Comparison of ENCODE assay signal across 34 cellular contexts in the genomic region with DNA sequence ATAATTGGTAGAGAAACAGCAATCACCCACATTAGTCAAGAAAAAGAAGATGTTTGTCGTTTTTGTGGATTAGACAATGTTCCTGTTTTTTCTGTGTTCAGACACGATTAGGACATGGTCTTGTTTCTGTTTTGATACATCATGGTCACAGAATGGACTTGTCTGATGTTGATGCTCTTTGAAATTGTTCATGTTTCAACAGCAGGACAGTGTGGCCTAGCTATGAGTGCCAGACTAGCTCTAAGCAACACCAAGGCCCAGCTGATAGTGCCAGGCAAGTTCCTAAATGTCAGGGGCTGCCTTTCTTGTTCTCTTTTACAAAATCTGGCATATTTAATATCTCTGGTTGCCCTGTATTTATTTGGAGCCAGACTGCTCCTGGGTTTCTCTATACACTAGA. TPM values are rescaled to one million over a fixed set of nuclear protein-coding genes. Genes with fewer than 3 reads are reported as not detected.
A peak's percentile ranks its signal among the peaks of the same experiment; 100 is the strongest.
DNase-seq lines count a peak whose midpoint lies in the region; ATAC-seq lines count a peak whose summit lies in the region.
"Had no signal": no experiment of that assay in that cellular context is flagged by ENCODE, and none has a peak within 500 bp of the region (broad histone marks: within the 10 kb centered on the region; RNA-seq: fewer than 3 reads in every experiment).

No MANE protein-coding gene starts in this region.

- H3K4me1 Mint-ChIP-seq in T-helper 1 cell treated with Interleukin-12 subunit alpha and Interleukin-12 subunit beta and Interleukin-4 antibody, amounts not matched to agents 30 μg/mL and 1 μg/mL, for 36 hours (ENCODE audit: low read depth) = peaks cover 13% of the 10 kb centered on the region
- peaks cover 30 to 51% (median 47%) of the 10 kb centered on the region in 3 donors for H3K4me1 Mint-ChIP-seq in CD8-positive, alpha-beta memory T cell
- H3K4me1 Mint-ChIP-seq in activated T-helper 2 cell treated with anti-CD3 and anti-CD28 coated beads, Interferon-gamma antibody, Interleukin-2, Interleukin-4, amounts not matched to agents 10 μg/mL and 5 μg/mL and 100 μg/mL, durations not matched to agents 14 hours and 24 hours and 36 hours (ENCODE audit: low read depth) = peaks cover 14% of the 10 kb centered on the region
- peaks cover 15 to 21% of the 10 kb centered on the region in 2 donors for H3K4me1 Mint-ChIP-seq in natural killer cell treated with Interleukin-12 subunit alpha and Interleukin-12 subunit beta and Interleukin-15 and Interleukin-18, amount 100 ng/mL, for 72 hours (ENCODE audit: low read depth in 2 of 2)

- POLR2A ChIA-PET in CD8-positive, alpha-beta memory T cell (lab: Charles Lee) = interaction anchor here (0.7 kb wide), 1 partner anchor 66 kb away, joined by 4 read pairs; no protein-coding TSS in a partner anchor

- no peak overlapping the region for H3K4me3 ChIP-seq in CD8-positive, alpha-beta memory T cell (ENCODE audit: low read length)
- H3K4me3 ChIP-seq: GM12878, mucosa of descending colon, PC-9 had no signal

- CTCF ChIA-PET in CD8-positive, alpha-beta memory T cell (lab: Charles Lee) = interaction anchor here (1.0 kb wide), 1 partner anchor 11 kb away, joined by 3 read pairs; no protein-coding TSS in a partner anchor

- H3K9me3 ChIP-seq in CD8-positive, alpha-beta memory T cell (ENCODE audit: low read length) = no peaks in the 10 kb centered on the region
- H3K9me3 ChIP-seq: Caco-2, mucosa of descending colon had no signal

- intact Hi-C loops in activated T-helper 2 cell treated with anti-CD3 and anti-CD28 coated beads, Interferon-gamma antibody, Interleukin-2, Interleukin-4, amounts not matched to agents 10 μg/mL and 5 μg/mL and 100 μg/mL, durations not matched to agents 14 hours and 24 hours and 36 hours (cut with micrococcal nuclease) = loop anchor here (2.0 kb wide), 1 partner anchor 72 kb away; the partner anchor contains the start of genes KIAA0586 and TIMM9

- H3K36me3 Mint-ChIP-seq in T-helper 1 cell treated with Interleukin-12 subunit alpha and Interleukin-12 subunit beta and Interleukin-4 antibody, amounts not matched to agents 30 μg/mL and 1 μg/mL, for 36 hours (ENCODE audit: low read depth) = peaks cover 33% of the 10 kb centered on the region
- peaks cover 8 to 79% (median 25%) of the 10 kb centered on the region in 3 donors for H3K36me3 Mint-ChIP-seq in CD8-positive, alpha-beta memory T cell
- H3K36me3 Mint-ChIP-seq in activated T-helper 2 cell treated with anti-CD3 and anti-CD28 coated beads, Interferon-gamma antibody, Interleukin-2, Interleukin-4, amounts not matched to agents 10 μg/mL and 5 μg/mL and 100 μg/mL, durations not matched to agents 14 hours and 24 hours and 36 hours (ENCODE audit: low read depth) = peaks cover 57% of the 10 kb centered on the region
- peaks cover 27% of the 10 kb centered on the region for H3K36me3 Mint-ChIP-seq in natural killer cell treated with Interleukin-12 subunit alpha and Interleukin-12 subunit beta and Interleukin-15 and Interleukin-18, amount 100 ng/mL, for 72 hours

- peak overlapping the region; percentile 34 for H3K27ac Mint-ChIP-seq in T-helper 1 cell treated with Interleukin-12 subunit alpha and Interleukin-12 subunit beta and Interleukin-4 antibody, amounts not matched to agents 30 μg/mL and 1 μg/mL, for 36 hours
- peak overlapping the region in 7 of 8 donors; percentile 22 to 93 (median 67) for H3K27ac Mint-ChIP-seq in CD8-positive, alpha-beta memory T cell
- peak overlapping the region; percentile 85 for H3K27ac Mint-ChIP-seq in activated T-helper 2 cell treated with anti-CD3 and anti-CD28 coated beads, Interferon-gamma antibody, Interleukin-2, Interleukin-4, amounts not matched to agents 10 μg/mL and 5 μg/mL and 100 μg/mL, durations not matched to agents 14 hours and 24 hours and 36 hours
- H3K27ac Mint-ChIP-seq in natural killer cell treated with Interleukin-12 subunit alpha and Interleukin-12 subunit beta and Interleukin-15 and Interleukin-18, amount 100 ng/mL, for 72 hours = peak overlapping the region; percentile 76 to 90
- H3K27ac Mint-ChIP-seq: type B pancreatic cell had no signal

- H3K27ac ChIP-seq in CD8-positive, alpha-beta memory T cell (ENCODE audit: low read depth, low read length) = no peak overlapping the region
- H3K27ac ChIP-seq: PC-9 had no signal

- DNase-seq in T-helper 1 cell (no peak), HUDEP-2 (lab: John Stamatoyannopoulos, UW; ENCODE audit: unreplicated experiment in 76 of 76) (no peak)
- DNase-seq in CD8-positive, alpha-beta memory T cell = no peak
- no peak for DNase-seq in activated T-helper 2 cell treated with anti-CD3 and anti-CD28 coated beads, Interferon-gamma antibody, Interleukin-2, Interleukin-4, amounts not matched to agents 10 μg/mL and 5 μg/mL and 100 μg/mL, durations not matched to agents 14 hours and 24 hours and 36 hours (ENCODE audit: low spot score)
- DNase-seq in natural killer cell treated with Interleukin-12 subunit alpha and Interleukin-12 subunit beta and Interleukin-15 and Interleukin-18, amount 100 ng/mL, for 72 hours (ENCODE audit: low spot score) = no peak
- DNase-seq: activated CD4-positive, alpha-beta T cell treated with anti-CD3 and anti-CD28 coated beads for 1 hour; activated naive CD4-positive, alpha-beta T cell treated with anti-CD3 and anti-CD28 coated beads, Interleukin-2, amount 10 ng/mL, durations not matched to agents 7 days and 5 days; activated T-cell treated with anti-CD3 and anti-CD28 coated beads, Interleukin-2, amount 50 U/mL, for 1 hour; AML-193; Caco-2; H7; mucosa of descending colon; NCI-H1105 treated with DMSO at 0.1 percent for 48 hours; NCI-H2081 treated with DMSO at 0.1 percent for 48 hours; NCI-H345; nucleus accumbens; PC-9; Right ventricle myocardium superior; small intestine; stimulated activated CD4-positive, alpha-beta T cell treated with anti-CD3 and anti-CD28 coated beads, Interleukin-1b, Interleukin-23, amount 100 ng/mL, for 48 hours had no signal

- no peak for ATAC-seq in natural killer cell treated with Interleukin-12 subunit alpha and Interleukin-12 subunit beta and Interleukin-15 and Interleukin-18, amount 100 ng/mL, for 72 hours
- ATAC-seq in HG02870 (IDR thresholded peaks at IDR 0.05; ENCODE audit: unreplicated experiment) (no peak), GM21529 (IDR thresholded peaks at IDR 0.05; ENCODE audit: unreplicated experiment) (no peak)
- ATAC-seq: GM12878, HepG2, mucosa of descending colon had no signal

- no peak overlapping the region for H3K4me3 Mint-ChIP-seq in T-helper 1 cell treated with Interleukin-12 subunit alpha and Interleukin-12 subunit beta and Interleukin-4 antibody, amounts not matched to agents 30 μg/mL and 1 μg/mL, for 36 hours
- H3K4me3 Mint-ChIP-seq in CD8-positive, alpha-beta memory T cell = peak overlapping the region in 2 of 7 donors; percentile 5 to 48
- no peak overlapping the region for H3K4me3 Mint-ChIP-seq in activated T-helper 2 cell treated with anti-CD3 and anti-CD28 coated beads, Interferon-gamma antibody, Interleukin-2, Interleukin-4, amounts not matched to agents 10 μg/mL and 5 μg/mL and 100 μg/mL, durations not matched to agents 14 hours and 24 hours and 36 hours (ENCODE audit: low read depth)
- peak overlapping the region; percentile 10 for H3K4me3 Mint-ChIP-seq in natural killer cell treated with Interleukin-12 subunit alpha and Interleukin-12 subunit beta and Interleukin-15 and Interleukin-18, amount 100 ng/mL, for 72 hours
- H3K4me3 Mint-ChIP-seq: type B pancreatic cell had no signal

- H3K4me1 ChIP-seq in CD8-positive, alpha-beta memory T cell (ENCODE audit: insufficient read depth, low read length) = peaks cover 13% of the 10 kb centered on the region
- H3K4me1 ChIP-seq: Caco-2 had no signal

- H3K36me3 ChIP-seq in CD8-positive, alpha-beta memory T cell (ENCODE audit: insufficient read depth, low read length) = peaks cover 14% of the 10 kb centered on the region

- H3K27me3 ChIP-seq in CD8-positive, alpha-beta memory T cell (ENCODE audit: insufficient read depth, low read length, poor library complexity, severe bottlenecking) = no peaks in the 10 kb centered on the region

- H3K27me3 Mint-ChIP-seq in T-helper 1 cell treated with Interleukin-12 subunit alpha and Interleukin-12 subunit beta and Interleukin-4 antibody, amounts not matched to agents 30 μg/mL and 1 μg/mL, for 36 hours (ENCODE audit: low read depth) = no peaks in the 10 kb centered on the region
- H3K27me3 Mint-ChIP-seq in CD8-positive, alpha-beta memory T cell = no peaks in the 10 kb centered on the region
- no peaks in the 10 kb centered on the region for H3K27me3 Mint-ChIP-seq in activated T-helper 2 cell treated with anti-CD3 and anti-CD28 coated beads, Interferon-gamma antibody, Interleukin-2, Interleukin-4, amounts not matched to agents 10 μg/mL and 5 μg/mL and 100 μg/mL, durations not matched to agents 14 hours and 24 hours and 36 hours (ENCODE audit: low read depth)
- H3K27me3 Mint-ChIP-seq in natural killer cell treated with Interleukin-12 subunit alpha and Interleukin-12 subunit beta and Interleukin-15 and Interleukin-18, amount 100 ng/mL, for 72 hours = no peaks in the 10 kb centered on the region
- H3K27me3 Mint-ChIP-seq: activated naive CD4-positive, alpha-beta T cell treated with anti-CD3 and anti-CD28 coated beads, Interleukin-2, amount 10 ng/mL, durations not matched to agents 7 days and 5 days; type B pancreatic cell had no signal

- no peaks in the 10 kb centered on the region for H3K9me3 Mint-ChIP-seq in T-helper 1 cell treated with Interleukin-12 subunit alpha and Interleukin-12 subunit beta and Interleukin-4 antibody, amounts not matched to agents 30 μg/mL and 1 μg/mL, for 36 hours
- no peaks in the 10 kb centered on the region for H3K9me3 Mint-ChIP-seq in CD8-positive, alpha-beta memory T cell
- no peaks in the 10 kb centered on the region for H3K9me3 Mint-ChIP-seq in activated T-helper 2 cell treated with anti-CD3 and anti-CD28 coated beads, Interferon-gamma antibody, Interleukin-2, Interleukin-4, amounts not matched to agents 10 μg/mL and 5 μg/mL and 100 μg/mL, durations not matched to agents 14 hours and 24 hours and 36 hours
- no peaks in the 10 kb centered on the region for H3K9me3 Mint-ChIP-seq in natural killer cell treated with Interleukin-12 subunit alpha and Interleukin-12 subunit beta and Interleukin-15 and Interleukin-18, amount 100 ng/mL, for 72 hours
- H3K9me3 Mint-ChIP-seq: activated naive CD4-positive, alpha-beta T cell treated with anti-CD3 and anti-CD28 coated beads, Interleukin-2, amount 10 ng/mL, durations not matched to agents 7 days and 5 days; type B pancreatic cell had no signal

RNA-seq across cellular contexts. Expression of gene TOMM20L, which starts 40.9 kb away (rescaled TPM):
- under 1 TPM in 1 of 2 experiments, not detected in 1; 0.37 TPM for total RNA-seq in CD8-positive, alpha-beta memory T cell
- polyA plus RNA-seq in CD8-positive, alpha-beta memory T cell = not detected
- total RNA-seq in activated T-helper 2 cell treated with anti-CD3 and anti-CD28 coated beads, Interferon-gamma antibody, Interleukin-2, Interleukin-4, amounts not matched to agents 10 μg/mL and 5 μg/mL and 100 μg/mL, durations not matched to agents 14 hours and 24 hours and 36 hours = not detected in 2 replicates
- total RNA-seq in natural killer cell treated with Interleukin-12 subunit alpha and Interleukin-12 subunit beta and Interleukin-15 and Interleukin-18, amount 100 ng/mL, for 72 hours = not detected
- total RNA-seq: A172, astrocyte, dermis microvascular lymphatic vessel endothelial cell, endothelial cell of umbilical vein, glomerular endothelial cell, H7, lower leg skin, PC-9, renal cortical epithelial cell, Right ventricle myocardium superior had no signal
- polyA plus RNA-seq: endothelial cell of umbilical vein, GM12878, HepG2, keratinocyte, small intestine had no signal

RNA-seq across cellular contexts. Expression of gene ARID4A, which starts 56.5 kb away (rescaled TPM):
- 10 to 100 TPM; 19.6 to 20.4 TPM for total RNA-seq in CD8-positive, alpha-beta memory T cell
- 38.3 TPM for polyA plus RNA-seq in CD8-positive, alpha-beta memory T cell
- total RNA-seq in activated T-helper 2 cell treated with anti-CD3 and anti-CD28 coated beads, Interferon-gamma antibody, Interleukin-2, Interleukin-4, amounts not matched to agents 10 μg/mL and 5 μg/mL and 100 μg/mL, durations not matched to agents 14 hours and 24 hours and 36 hours = 20.5 and 26.0 TPM in 2 replicates
- 10 to 100 TPM; 33.0 to 35.6 TPM for total RNA-seq in natural killer cell treated with Interleukin-12 subunit alpha and Interleukin-12 subunit beta and Interleukin-15 and Interleukin-18, amount 100 ng/mL, for 72 hours

Comparison
In these comparisons a context has a peak if more than half of its experiments do, and no peak if none do; other contexts are left out.
1. H3K27ac Mint-ChIP-seq: peak in every context shown above with its lines; median percentile 85 in activated T-helper 2 cell treated with anti-CD3 and anti-CD28 coated beads, Interferon-gamma antibody, Interleukin-2, Interleukin-4, amounts not matched to agents 10 μg/mL and 5 μg/mL and 100 μg/mL, durations not matched to agents 14 hours and 24 hours and 36 hours; 83 in natural killer cell treated with Interleukin-12 subunit alpha and Interleukin-12 subunit beta and Interleukin-15 and Interleukin-18, amount 100 ng/mL, for 72 hours; 67 in CD8-positive, alpha-beta memory T cell; 34 in T-helper 1 cell treated with Interleukin-12 subunit alpha and Interleukin-12 subunit beta and Interleukin-4 antibody, amounts not matched to agents 30 μg/mL and 1 μg/mL, for 36 hours.